Comparison of ENCODE assay signal across 8 cellular contexts in genomic region chr16:2048116-2048543, GRCh38. TPM values are rescaled to one million over a fixed set of nuclear protein-coding genes. Genes with fewer than 3 reads are reported as not detected.
DNase-seq lines count a peak whose midpoint lies in the region; ATAC-seq, FAIRE-seq and TF ChIP-seq lines count a peak whose summit lies in the region.

No MANE protein-coding gene starts in this region.

- ATAC-seq in natural killer cell treated with Interleukin-12 subunit alpha and Interleukin-12 subunit beta and Interleukin-15 and Interleukin-18, amount 100 ng/mL, for 72 hours: peak in 1 of 2 donors; percentile 37
- ATAC-seq in GM21360 (IDR thresholded peaks at IDR 0.05; ENCODE audit: unreplicated experiment) (no peak), HG03520 (IDR thresholded peaks at IDR 0.05; ENCODE audit: unreplicated experiment) (no peak)

- no peak for FAIRE-seq in frontal cortex (lab: Jason Lieb, UNC)

- TF ChIP-seq CTCF in Calu3 (IDR thresholded peaks at IDR 0.05; ENCODE audit: unreplicated experiment): no peak
- no peak for TF ChIP-seq CTCF in LNCaP clone FGC (IDR thresholded peaks at IDR 0.05; ENCODE audit: control insufficient read depth, extremely low read depth, insufficient read depth)

- H3K27me3 Mint-ChIP-seq in Calu3 (ENCODE audit: unreplicated experiment): no peaks in the 10 kb centered on the region
- no peaks in the 10 kb centered on the region for H3K27me3 Mint-ChIP-seq in natural killer cell treated with Interleukin-12 subunit alpha and Interleukin-12 subunit beta and Interleukin-15 and Interleukin-18, amount 100 ng/mL, for 72 hours

- no TSS peak for BruUV-seq in Calu3 (replicated peaks; lab: Mats Ljungman, UMichigan)

- H3K4me3 Mint-ChIP-seq in Calu3 (ENCODE audit: low read depth, unreplicated experiment): peak overlapping the region; percentile 75
- H3K4me3 Mint-ChIP-seq in natural killer cell treated with Interleukin-12 subunit alpha and Interleukin-12 subunit beta and Interleukin-15 and Interleukin-18, amount 100 ng/mL, for 72 hours: peak overlapping the region; percentile 89

- peaks cover 24% of the 10 kb centered on the region for H3K4me1 Mint-ChIP-seq in Calu3 (ENCODE audit: low read depth, unreplicated experiment)
- H3K4me1 Mint-ChIP-seq in natural killer cell treated with Interleukin-12 subunit alpha and Interleukin-12 subunit beta and Interleukin-15 and Interleukin-18, amount 100 ng/mL, for 72 hours (ENCODE audit: low read depth in 2 of 2): peaks cover 11 to 13% of the 10 kb centered on the region in 2 donors

- H3K4me3 ChIP-seq in LNCaP clone FGC (ENCODE audit: low read depth, low read length): peak overlapping the region; percentile 93

- H3K27ac Mint-ChIP-seq in Calu3 (ENCODE audit: unreplicated experiment): peak overlapping the region; percentile 36
- H3K27ac Mint-ChIP-seq in natural killer cell treated with Interleukin-12 subunit alpha and Interleukin-12 subunit beta and Interleukin-15 and Interleukin-18, amount 100 ng/mL, for 72 hours: peak overlapping the region in 1 of 2 donors; percentile 75

- peaks cover 48% of the 10 kb centered on the region for H3K36me3 Mint-ChIP-seq in Calu3 (ENCODE audit: insufficient read depth, unreplicated experiment)
- no peaks in the 10 kb centered on the region for H3K36me3 Mint-ChIP-seq in natural killer cell treated with Interleukin-12 subunit alpha and Interleukin-12 subunit beta and Interleukin-15 and Interleukin-18, amount 100 ng/mL, for 72 hours

- CTCF ChIA-PET in Calu3 (lab: Charles Lee): interaction anchor here (0.6 to 1.3 kb wide), 9 partner anchors 9 to 851 kb away, joined by 3 to 7 read pairs (median 3); partner anchors contain the start of gene TRAF7

- no peaks in the 10 kb centered on the region for H3K9me3 Mint-ChIP-seq in Calu3 (ENCODE audit: low read depth, unreplicated experiment)
- H3K9me3 Mint-ChIP-seq in natural killer cell treated with Interleukin-12 subunit alpha and Interleukin-12 subunit beta and Interleukin-15 and Interleukin-18, amount 100 ng/mL, for 72 hours: no peaks in the 10 kb centered on the region

- intact Hi-C loops in Calu3 (cut with micrococcal nuclease; ENCODE audit: unreplicated experiment): no loop called here

- DNase-seq in Calu3: no peak
- DNase-seq in LNCaP clone FGC (ENCODE audit: low read depth): no peak
- DNase-seq in dermis blood vessel endothelial cell: peak; percentile 37
- DNase-seq in natural killer cell treated with Interleukin-12 subunit alpha and Interleukin-12 subunit beta and Interleukin-15 and Interleukin-18, amount 100 ng/mL, for 72 hours (ENCODE audit: low spot score): no peak
- no peak for DNase-seq in frontal cortex (ENCODE audit: low spot score in 2 of 2)
- no peak for DNase-seq in cerebellum (ENCODE audit: low spot score)

RNA-seq across cellular contexts. Expression of gene TSC2, which starts 0.3 kb away (rescaled TPM):
- total RNA-seq in Calu3 (2022) (170 and 194 TPM in 2 replicates), dermis blood vessel endothelial cell (40.8 and 59.3 TPM in 2 replicates), frontal cortex (39.5 TPM), cerebellum (85.0 TPM)
- 100 to 1,000 TPM; 106 to 155 TPM for total RNA-seq in natural killer cell treated with Interleukin-12 subunit alpha and Interleukin-12 subunit beta and Interleukin-15 and Interleukin-18, amount 100 ng/mL, for 72 hours

RNA-seq across cellular contexts. Expression of gene NTHL1, which starts 0.5 kb away (rescaled TPM):
- total RNA-seq in Calu3 (2022) (32.8 and 33.8 TPM in 2 replicates), dermis blood vessel endothelial cell (27.7 and 32.3 TPM in 2 replicates), frontal cortex (33.4 TPM), cerebellum (14.9 TPM)
- total RNA-seq in natural killer cell treated with Interleukin-12 subunit alpha and Interleukin-12 subunit beta and Interleukin-15 and Interleukin-18, amount 100 ng/mL, for 72 hours: 10 to 100 TPM; 12.6 to 40.9 TPM

RNA-seq across cellular contexts. Expression of gene NHERF2, which starts 21.4 kb away (rescaled TPM):
- 15.7 and 22.0 TPM in 2 replicates for total RNA-seq in Calu3 (2022)
- 33.5 and 79.6 TPM in 2 replicates for total RNA-seq in dermis blood vessel endothelial cell
- total RNA-seq in natural killer cell treated with Interleukin-12 subunit alpha and Interleukin-12 subunit beta and Interleukin-15 and Interleukin-18, amount 100 ng/mL, for 72 hours: 1 to 10 TPM; 3.8 to 4.5 TPM
- 13.5 TPM for total RNA-seq in frontal cortex
- 7.3 TPM for total RNA-seq in cerebellum

RNA-seq across cellular contexts. Expression of gene NPW, which starts 28.5 kb away (rescaled TPM):
- total RNA-seq in Calu3 (2022): 1.5 and 4.2 TPM in 2 replicates
- total RNA-seq in dermis blood vessel endothelial cell: 0.17 and 1.2 TPM in 2 replicates
- 1 to 10 TPM; 1.5 to 3.5 TPM for total RNA-seq in natural killer cell treated with Interleukin-12 subunit alpha and Interleukin-12 subunit beta and Interleukin-15 and Interleukin-18, amount 100 ng/mL, for 72 hours
- total RNA-seq in frontal cortex: not detected
- not detected for total RNA-seq in cerebellum

RNA-seq across cellular contexts. Expression of gene ZNF598, which starts 38.5 kb away (rescaled TPM):
- 72.4 and 73.1 TPM in 2 replicates for total RNA-seq in Calu3 (2022)
- total RNA-seq in dermis blood vessel endothelial cell: 19.1 and 28.2 TPM in 2 replicates
- 100 to 1,000 TPM in 1 of 2 donors, 10 to 100 TPM in 1; 83.1 to 163 TPM for total RNA-seq in natural killer cell treated with Interleukin-12 subunit alpha and Interleukin-12 subunit beta and Interleukin-15 and Interleukin-18, amount 100 ng/mL, for 72 hours
- total RNA-seq in frontal cortex: 5.7 TPM
- total RNA-seq in cerebellum: 8.6 TPM
